Comparison of ENCODE assay signal across 1 cellular context in genomic region chr10:69222157-69223027, GRCh38.
A peak's percentile ranks its signal among the peaks of the same experiment; 100 is the strongest.
TF ChIP-seq lines count a peak whose summit lies in the region.

No MANE protein-coding gene starts in this region.

TF ChIP-seq in HCT116, 20 proteins besides CTCF, POLR2A, EP300 and RAD21 (continued from another document):
- no peak for TF ChIP-seq REST (IDR thresholded peaks at IDR 0.05; ENCODE audit: low read depth)
- TF ChIP-seq EGR1 (IDR thresholded peaks at IDR 0.05; ENCODE audit: low read depth), result no peak
- TF ChIP-seq ZNF274 (IDR thresholded peaks at IDR 0.05; ENCODE audit: low read depth, low read length), result no peak
- TF ChIP-seq EZH2phosphoT487 (IDR thresholded peaks at IDR 0.05; ENCODE audit: borderline replicate concordance), result no peak
- peak; percentile 76 for TF ChIP-seq YY1 (IDR thresholded peaks at IDR 0.05; ENCODE audit: extremely low read depth, insufficient replicate concordance, low read depth, low read length)
- no peak for TF ChIP-seq EZH2 (IDR thresholded peaks at IDR 0.05)
- TF ChIP-seq CEBPB (IDR thresholded peaks at IDR 0.05; ENCODE audit: low read depth), result 0 out of 2 replicates have a peak, but pooled peaks have one; percentile 39
- peak; percentile 13 for TF ChIP-seq TCF7L2 (IDR thresholded peaks at IDR 0.05; ENCODE audit: borderline replicate concordance, extremely low read depth, insufficient read depth, insufficient read length)
